8 cellular contexts compared by ENCODE assay signal in the genomic region with DNA sequence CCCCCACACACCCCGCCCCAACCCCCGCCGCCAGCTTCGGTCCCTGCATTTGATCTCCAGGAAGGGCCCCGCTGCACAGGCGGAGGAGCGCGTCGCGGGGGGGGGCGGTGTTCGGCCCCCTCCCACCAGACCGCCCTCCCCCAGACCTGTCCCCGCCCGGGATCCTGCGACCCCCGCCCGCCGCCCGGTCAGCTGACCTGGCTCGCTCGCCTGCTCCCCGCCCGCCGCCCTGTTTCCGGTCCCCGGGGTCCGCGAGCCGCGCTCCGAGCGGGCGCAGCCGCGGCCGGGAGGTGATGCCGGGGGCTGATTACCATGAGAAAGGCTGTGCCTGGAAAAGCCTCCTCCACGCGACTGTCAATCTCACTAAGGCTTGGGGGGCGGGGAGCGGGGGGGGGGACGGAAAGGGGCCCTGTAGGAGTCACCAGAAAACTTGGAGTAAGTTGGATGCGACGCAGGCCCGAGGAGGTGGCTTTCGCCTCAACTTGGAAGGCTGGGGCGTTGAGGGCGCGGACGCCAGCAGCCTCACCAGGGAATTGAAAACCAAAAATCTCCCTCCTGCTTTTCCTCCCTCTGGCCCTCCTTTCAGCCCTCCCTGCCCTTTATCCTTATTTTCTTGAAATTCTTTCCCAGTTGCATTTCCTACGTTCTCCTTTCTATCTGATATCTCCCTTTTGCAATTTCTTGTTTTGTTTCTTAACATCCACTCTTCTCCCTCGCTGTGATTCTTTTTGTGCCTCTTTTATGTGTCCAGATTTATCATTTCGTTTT. TPM values are rescaled to one million over a fixed set of nuclear protein-coding genes. Genes with fewer than 3 reads are reported as not detected.
DNase-seq lines count a peak whose midpoint lies in the region; ATAC-seq and TF ChIP-seq lines count a peak whose summit lies in the region.

No MANE protein-coding gene starts in this region.

- peak overlapping the region; percentile 43 for H3K4me3 ChIP-seq in SJSA1
- no peak overlapping the region for H3K4me3 ChIP-seq in mesendoderm (ENCODE audit: low read length)
- peak overlapping the region in 2 of 3 donors; percentile 40 to 49 for H3K4me3 ChIP-seq in thyroid gland (replicated peaks in 1 of 3)

- H3K27ac Mint-ChIP-seq in T-helper 1 cell treated with Interleukin-12 subunit alpha and Interleukin-12 subunit beta and Interleukin-4 antibody, amounts not matched to agents 30 μg/mL and 1 μg/mL, for 36 hours, result no peak overlapping the region
- peak overlapping the region; percentile 84 to 96 for H3K27ac Mint-ChIP-seq in effector memory CD8-positive, alpha-beta T cell

- peak overlapping the region; percentile 36 for H3K4me2 ChIP-seq in mesendoderm (ENCODE audit: low read length)

- no peak for TF ChIP-seq CTCF in thyroid gland (IDR thresholded peaks at IDR 0.05)

- H3K9me3 Mint-ChIP-seq in T-helper 1 cell treated with Interleukin-12 subunit alpha and Interleukin-12 subunit beta and Interleukin-4 antibody, amounts not matched to agents 30 μg/mL and 1 μg/mL, for 36 hours, result no peaks in the 10 kb centered on the region
- H3K9me3 Mint-ChIP-seq in effector memory CD8-positive, alpha-beta T cell, result no peaks in the 10 kb centered on the region

- H3K9me3 ChIP-seq in SJSA1 (replicated peaks) (no peaks in the 10 kb centered on the region), thyroid gland (no peaks in the 10 kb centered on the region)

- H4K8ac ChIP-seq in mesendoderm (ENCODE audit: low read depth, low read length), result peak overlapping the region; percentile 89

- intact Hi-C loops in thyroid gland (cut with DNase I), result no loop called here

- no peak overlapping the region for H2AK5ac ChIP-seq in mesendoderm (ENCODE audit: low read length)

- H4K5ac ChIP-seq in mesendoderm (ENCODE audit: low read length), result peak overlapping the region; percentile 14

- no peak overlapping the region for H2BK5ac ChIP-seq in mesendoderm (ENCODE audit: low read length)

- DNase-seq in T-helper 1 cell, result no peak
- peak in 1 of 2 experiments; percentile 30 for DNase-seq in SJSA1 (ENCODE audit: low read depth in 1 of 2, low spot score in 2 of 2)
- no peak for DNase-seq in effector memory CD8-positive, alpha-beta T cell
- peak; percentile 85 for DNase-seq in mesendoderm
- DNase-seq in thyroid gland, result no peak

- peak overlapping the region; percentile 77 for H3K4me3 Mint-ChIP-seq in T-helper 1 cell treated with Interleukin-12 subunit alpha and Interleukin-12 subunit beta and Interleukin-4 antibody, amounts not matched to agents 30 μg/mL and 1 μg/mL, for 36 hours
- H3K4me3 Mint-ChIP-seq in effector memory CD8-positive, alpha-beta T cell, result peak overlapping the region; percentile 83 to 88

- H3K27me3 ChIP-seq in SJSA1 (replicated peaks), result no peaks in the 10 kb centered on the region
- H3K27me3 ChIP-seq in mesendoderm (ENCODE audit: insufficient read depth, low read length, poor library complexity), result peaks cover 4% of the 10 kb centered on the region
- peaks cover 11% of the 10 kb centered on the region for H3K27me3 ChIP-seq in thyroid gland

- no peaks in the 10 kb centered on the region for H3K79me1 ChIP-seq in mesendoderm (ENCODE audit: low read length)

- H2BK120ac ChIP-seq in mesendoderm (ENCODE audit: low read depth, low read length), result peak overlapping the region; percentile 92

- WGBS in mesendoderm (ENCODE audit: extremely low coverage, insufficient coverage, low lambda C conversion rate), result no CpG with 5 or more reads among the region's 54 CpGs
- 17 to 37% methylated on average over 18 to 45 of the region's 54 CpGs for WGBS in thyroid gland, 2 donors

- H3K4me1 ChIP-seq in SJSA1 (replicated peaks) (peaks cover 24% of the 10 kb centered on the region), mesendoderm (ENCODE audit: control insufficient read depth, low read depth, low read length) (peaks cover 3% of the 10 kb centered on the region), thyroid gland (peaks cover 8 to 14% of the 10 kb centered on the region in 2 donors)

- H3K27ac ChIP-seq in SJSA1 (peak overlapping the region; percentile 38; the same call in 1 of the 2 replicates), mesendoderm (ENCODE audit: low read depth, low read length) (peak overlapping the region; percentile 76), thyroid gland (peak overlapping the region; percentile 79 to 81 (median 80))

- H2BK15ac ChIP-seq in mesendoderm (replicated peaks; ENCODE audit: low read depth), result no peak overlapping the region

- peaks cover 75% of the 10 kb centered on the region for H3K27me3 Mint-ChIP-seq in T-helper 1 cell treated with Interleukin-12 subunit alpha and Interleukin-12 subunit beta and Interleukin-4 antibody, amounts not matched to agents 30 μg/mL and 1 μg/mL, for 36 hours (ENCODE audit: low read depth)
- H3K27me3 Mint-ChIP-seq in effector memory CD8-positive, alpha-beta T cell, result peaks cover 5 to 15% of the 10 kb centered on the region in 2 donors

- no peaks in the 10 kb centered on the region for H3K79me2 ChIP-seq in mesendoderm (ENCODE audit: control insufficient read depth, insufficient read depth, low read length)

- TF ChIP-seq POLR2A in thyroid gland (IDR thresholded peaks at IDR 0.05), result no peak

- peak overlapping the region; percentile 72 for H3K56ac ChIP-seq in mesendoderm (ENCODE audit: low read length)

- H3K23ac ChIP-seq in mesendoderm (ENCODE audit: low read length), result no peak overlapping the region

- ATAC-seq in effector memory CD8-positive, alpha-beta T cell (replicated peaks), result peak; percentile 47
- ATAC-seq in HG03196 (IDR thresholded peaks at IDR 0.05; ENCODE audit: unreplicated experiment) (no peak), GM19328 (IDR thresholded peaks at IDR 0.05; ENCODE audit: unreplicated experiment) (no peak)

- H3K18ac ChIP-seq in mesendoderm (ENCODE audit: low read length), result peak overlapping the region; percentile 95

- H3K36me3 ChIP-seq in SJSA1, result no peaks in the 10 kb centered on the region
- no peaks in the 10 kb centered on the region for H3K36me3 ChIP-seq in mesendoderm (ENCODE audit: control insufficient read depth, insufficient read depth, low read length)
- no peaks in the 10 kb centered on the region for H3K36me3 ChIP-seq in thyroid gland

- H3K36me3 Mint-ChIP-seq in T-helper 1 cell treated with Interleukin-12 subunit alpha and Interleukin-12 subunit beta and Interleukin-4 antibody, amounts not matched to agents 30 μg/mL and 1 μg/mL, for 36 hours (ENCODE audit: low read depth), result no peaks in the 10 kb centered on the region
- no peaks in the 10 kb centered on the region for H3K36me3 Mint-ChIP-seq in effector memory CD8-positive, alpha-beta T cell (ENCODE audit: insufficient read depth)

- H3K4me1 Mint-ChIP-seq in T-helper 1 cell treated with Interleukin-12 subunit alpha and Interleukin-12 subunit beta and Interleukin-4 antibody, amounts not matched to agents 30 μg/mL and 1 μg/mL, for 36 hours (ENCODE audit: low read depth), result peaks cover 18% of the 10 kb centered on the region
- H3K4me1 Mint-ChIP-seq in effector memory CD8-positive, alpha-beta T cell (ENCODE audit: low read depth in 2 of 2), result peaks cover 20 to 29% of the 10 kb centered on the region in 2 donors

- peak overlapping the region; percentile 56 for H3K9ac ChIP-seq in mesendoderm (ENCODE audit: low read length)

- H3K4ac ChIP-seq in mesendoderm (ENCODE audit: low read depth, low read length), result no peak overlapping the region

RNA-seq across cellular contexts. Expression of gene ZEB2, which starts 4.5 kb away (rescaled TPM):
- 40.0 and 48.0 TPM in 2 replicates for total RNA-seq in SJSA1 (2014; rRNA removed; shearing (Covaris generic))
- polyA plus RNA-seq in mesendoderm (2013, experiment 1 of 2), result 0.74 TPM
- 0.83 TPM for polyA plus RNA-seq in mesendoderm (2013, experiment 2 of 2)
- total RNA-seq in thyroid gland, result 10 to 100 TPM; 21.7 to 52.1 (median 37.9) TPM
